8 cellular contexts compared by ENCODE assay signal in the genomic region with DNA sequence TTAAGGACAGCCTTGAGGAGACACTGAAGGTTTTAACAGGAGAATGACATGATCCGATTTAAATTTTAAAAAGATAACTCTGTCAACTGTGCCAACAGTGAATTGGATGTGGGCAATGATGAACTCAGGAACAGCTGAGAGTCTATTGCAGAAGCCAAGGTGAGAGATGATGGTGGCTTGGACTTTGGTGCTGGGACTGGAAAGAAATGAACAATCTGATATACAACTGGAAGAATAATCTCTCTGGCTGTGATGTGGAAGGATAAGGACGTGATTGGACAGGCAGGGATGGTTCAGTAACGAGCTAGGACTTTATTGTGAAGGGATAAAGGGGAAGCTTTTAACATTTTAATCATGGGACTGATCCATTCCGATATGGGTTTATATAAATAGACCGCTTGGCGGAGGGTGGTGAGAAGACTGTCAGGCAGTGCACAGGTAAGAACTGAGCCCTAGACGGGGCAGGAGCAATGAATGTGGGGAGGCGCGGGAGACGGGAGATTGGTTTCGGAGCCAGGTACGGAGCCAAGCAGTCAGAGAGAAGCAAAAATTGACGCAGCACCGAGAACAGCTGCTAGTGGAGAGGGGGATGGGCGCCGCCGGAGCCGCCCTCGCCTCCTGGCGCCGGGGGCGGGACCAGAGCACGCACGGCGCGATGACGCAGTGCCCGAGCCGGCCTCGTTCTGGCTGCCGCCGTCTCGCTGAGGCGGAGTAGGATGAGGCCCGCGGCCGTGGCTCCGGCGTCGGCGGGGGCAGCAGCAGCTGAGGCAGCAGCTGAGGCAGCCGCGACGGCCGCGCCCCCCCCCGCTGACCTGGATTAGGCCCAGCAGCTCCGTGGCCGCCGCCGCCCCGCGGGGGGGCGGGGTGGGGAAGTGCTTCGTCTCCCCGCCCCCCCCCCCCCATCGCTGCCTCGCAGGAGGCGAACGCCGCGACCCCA. TPM values are rescaled to one million over a fixed set of nuclear protein-coding genes. Genes with fewer than 3 reads are reported as not detected.
DNase-seq lines count a peak whose midpoint lies in the region; ATAC-seq, FAIRE-seq and TF ChIP-seq lines count a peak whose summit lies in the region.

A gene with protein sequence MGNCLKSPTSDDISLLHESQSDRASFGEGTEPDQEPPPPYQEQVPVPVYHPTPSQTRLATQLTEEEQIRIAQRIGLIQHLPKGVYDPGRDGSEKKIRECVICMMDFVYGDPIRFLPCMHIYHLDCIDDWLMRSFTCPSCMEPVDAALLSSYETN (plus strand): TSS at position 663 of the 937 bp plus-strand sequence. CDS start 484 bp downstream, outside the sequence.

- TF ChIP-seq CTCF in GM12864 (IDR thresholded peaks at IDR 0.05; ENCODE audit: low read depth, low read length, missing control alignments) (no peak), pancreas (IDR thresholded peaks at IDR 0.05) (no peak), thyroid gland (IDR thresholded peaks at IDR 0.05) (peak in 1 of 6 experiments; percentile 21)

- H3K4me1 ChIP-seq in pancreas: peaks cover 0 to 22% (median 15%) of the 10 kb centered on the region in 3 donors
- peaks cover 26 to 39% of the 10 kb centered on the region in 2 donors for H3K4me1 ChIP-seq in thyroid gland

- H3K27ac ChIP-seq in pancreas: peak within 1 kb of the TSS; percentile 87 to 94 (median 91)
- peak within 1 kb of the TSS; percentile 94 to 97 (median 97) for H3K27ac ChIP-seq in thyroid gland

- DNase-seq in GM12864 (ENCODE audit: low read depth) (peak; percentile 54), NCI-H1105 treated with DMSO at 0.1 percent for 48 hours (lab: John Stamatoyannopoulos, UW) (peak; percentile 94), SW 1271 (lab: John Stamatoyannopoulos, UW) (peak; percentile 20 to 66), Right ventricle myocardium inferior (ENCODE audit: missing footprints) (peak; percentile 96), pancreas (peak; percentile 91 to 97 (median 94)), thyroid gland (peak; percentile 94 to 96)
- peak; percentile 79 for DNase-seq in activated naive CD8-positive, alpha-beta T cell treated with anti-CD3 and anti-CD28 coated beads, Interleukin-2, amount 50 U/mL, for 16 hours (ENCODE audit: low read depth, low spot score)

- H3K4me3 ChIP-seq in GM12864 (ENCODE audit: low read depth, low read length) (peak within 1 kb of the TSS; percentile 64), pancreas (peak within 1 kb of the TSS; percentile 66 to 91 (median 74)), thyroid gland (replicated peaks in 1 of 3) (peak within 1 kb of the TSS; percentile 44 to 95 (median 90))

- no peak for FAIRE-seq in pancreas (lab: Jason Lieb, UNC)

- H3K9me3 ChIP-seq in pancreas: no peaks in the 10 kb centered on the region
- H3K9me3 ChIP-seq in thyroid gland: no peaks in the 10 kb centered on the region

- H3K36me3 ChIP-seq in pancreas: no peaks in the 10 kb centered on the region
- H3K36me3 ChIP-seq in thyroid gland: no peaks in the 10 kb centered on the region

- 0 to 1% methylated on average over 16 to 59 of the region's 62 CpGs for WGBS in pancreas, 2 donors
- 3 to 4% methylated on average over 15 to 27 of the region's 62 CpGs for WGBS in thyroid gland, 2 donors

- intact Hi-C loops in Right ventricle myocardium inferior (cut with DNase I): loop anchor here (5.0 kb wide), 1 partner anchor 36 kb away; no protein-coding TSS in a partner anchor
- intact Hi-C loops in pancreas (cut with DNase I): no loop called here
- intact Hi-C loops in thyroid gland (cut with DNase I): loop anchor here (10.0 kb wide), 1 partner anchor 59 kb away; no protein-coding TSS in a partner anchor

- peak; percentile 85 for ATAC-seq in HG02642 (IDR thresholded peaks at IDR 0.05; ENCODE audit: poor library complexity, unreplicated experiment)
- peak; percentile 99 for ATAC-seq in Right ventricle myocardium inferior
- peak; percentile 94 to 97 (median 96) for ATAC-seq in pancreas

- TF ChIP-seq POLR2A in thyroid gland (IDR thresholded peaks at IDR 0.05): peak; percentile 97 to 99

- no peaks in the 10 kb centered on the region for H3K27me3 ChIP-seq in pancreas
- H3K27me3 ChIP-seq in thyroid gland: no peaks in the 10 kb centered on the region

RNA-seq across cellular contexts. Expression of the gene that starts here (rescaled TPM):
- total RNA-seq in Right ventricle myocardium inferior (120 TPM), pancreas (10 to 100 TPM; 25.3 to 51.8 (median 30.7) TPM), thyroid gland (100 to 1,000 TPM; 113 to 134 (median 115) TPM)
- polyA plus RNA-seq in pancreas: 10 to 100 TPM; 19.8 to 39.5 TPM

Comparison
In these comparisons a context has a peak if more than half of its experiments do, and no peak if none do; other contexts are left out.
1. Peak in every context shown above with its lines: DNase-seq, ATAC-seq, H3K4me3 ChIP-seq and H3K27ac ChIP-seq.
2. DNase-seq: peak in every context shown above with its lines; median percentile 96 in Right ventricle myocardium inferior; 95 in thyroid gland; 94 in pancreas; 94 in NCI-H1105 treated with DMSO at 0.1 percent for 48 hours; 79 in activated naive CD8-positive, alpha-beta T cell treated with anti-CD3 and anti-CD28 coated beads, Interleukin-2, amount 50 U/mL, for 16 hours; 54 in GM12864; 43 in SW 1271.
3. intact Hi-C loops: an anchor here in Right ventricle myocardium inferior (5.0 kb wide) and thyroid gland (10.0 kb wide); none called in pancreas.